ENCODE assay signal across 24 cellular contexts in genomic region chr17:17796787-17797061, GRCh38.
"Had no signal": no experiment of that assay in that cellular context is flagged by ENCODE, and none has a peak within 500 bp of the region (broad histone marks: within the 10 kb centered on the region; RNA-seq: fewer than 3 reads in every experiment).

No MANE protein-coding gene starts in this region.

- H2AFZ ChIP-seq: neural progenitor cell had no signal

- H3K9ac ChIP-seq: neural progenitor cell had no signal

- DNase-seq: naive thymus-derived CD8-positive, alpha-beta T cell; nephron progenitor cell; nucleus accumbens; retina; right lobe of liver; sigmoid colon; small intestine; stimulated activated CD4-positive, alpha-beta T cell treated with anti-CD3 and anti-CD28 coated beads, Interleukin-15, amount 100 ng/mL, for 24 hours; stimulated activated CD4-positive, alpha-beta T cell treated with anti-CD3 and anti-CD28 coated beads, Interleukin-2, amount 100 ng/mL, for 24 hours; stimulated activated CD4-positive, alpha-beta T cell treated with anti-CD3 and anti-CD28 coated beads, Interleukin-2, amount 100 ng/mL, for 48 hours; stimulated activated CD4-positive, alpha-beta T cell treated with anti-CD3 and anti-CD28 coated beads, Interleukin-4, amount 100 ng/mL, for 24 hours; stimulated activated naive B cell treated with anti-CD40 and anti-IgM and Interleukin-4, amounts not matched to agents 10 μg/mL and 1 μg/mL and 100 μg/mL, for 72 hours; stimulated activated naive CD4-positive, alpha-beta T cell treated with Interleukin-2 at 50 U/mL for 16 hours; stomach; thyroid gland; trophoblast cell had no signal

- H3K27me3 ChIP-seq: pancreas, right lobe of liver, sigmoid colon, stomach, thyroid gland, tibial nerve, upper lobe of left lung, vagina had no signal

- H3K4me2 ChIP-seq: neural progenitor cell had no signal

- H3K36me3 ChIP-seq: neural progenitor cell had no signal

- H3K4me1 ChIP-seq: pancreas, prostate gland, right lobe of liver had no signal

- H3K4me3 ChIP-seq: neural progenitor cell, pancreas, prostate gland, right lobe of liver, sigmoid colon, stomach, thoracic aorta, thyroid gland, tibial nerve, upper lobe of left lung, vagina had no signal

- H3K27ac ChIP-seq: neural progenitor cell, neutrophil, pancreas, prostate gland, right lobe of liver, stomach, thoracic aorta, thyroid gland, upper lobe of left lung, vagina had no signal

- H3K9me3 ChIP-seq: neutrophil, pancreas, prostate gland, right lobe of liver, sigmoid colon, stomach, thoracic aorta, thyroid gland, tibial nerve, upper lobe of left lung, vagina had no signal
